In genomic region chr13:29482504-29482903, GRCh38 we compare ENCODE assay signal across 23 cellular contexts.
"Had no signal": no experiment of that assay in that cellular context is flagged by ENCODE, and none has a peak within 500 bp of the region (broad histone marks: within the 10 kb centered on the region; RNA-seq: fewer than 3 reads in every experiment).

No MANE protein-coding gene starts in this region.

- ATAC-seq: naive thymus-derived CD8-positive, alpha-beta T cell; right lobe of liver; stimulated activated memory B cell treated with anti-CD40 and anti-IgM and Interleukin-4, amounts not matched to agents 10 μg/mL and 1 μg/mL and 100 μg/mL, for 72 hours; stimulated activated naive CD8-positive, alpha-beta T cell treated with anti-CD3 and anti-CD28 coated beads, Interleukin-15, amount 100 ng/mL, for 72 hours had no signal

- H3K4me2 ChIP-seq: neural progenitor cell, smooth muscle cell had no signal

- H3K9ac ChIP-seq: neural progenitor cell had no signal

- H3K4me1 ChIP-seq: right lobe of liver, tibial nerve, upper lobe of left lung, vagina had no signal

- H2AFZ ChIP-seq: neural progenitor cell had no signal

- H3K4me3 ChIP-seq: left ventricle myocardium inferior, lung, neural progenitor cell, ovary, right atrium auricular region, right lobe of liver, smooth muscle cell, tibial nerve, upper lobe of left lung, vagina had no signal

- H3K36me3 ChIP-seq: neural progenitor cell, neutrophil, ovary, right atrium auricular region, right lobe of liver, tibial nerve, upper lobe of left lung, vagina had no signal

- DNase-seq: hypothalamus; immature natural killer cell; midbrain; naive thymus-derived CD8-positive, alpha-beta T cell; occipital lobe; ovary; right lobe of liver; stimulated activated CD4-positive, alpha-beta T cell treated with anti-CD3 and anti-CD28 coated beads, Interleukin-1b, Interleukin-23, amount 100 ng/mL, for 48 hours; stimulated activated CD4-positive, alpha-beta T cell treated with anti-CD3 and anti-CD28 coated beads, Interleukin-2, amount 100 ng/mL, for 48 hours; stimulated activated CD4-positive, alpha-beta T cell treated with anti-CD3 and anti-CD28 coated beads, Interleukin-4, amount 100 ng/mL, for 4 hours; stimulated activated CD8-positive, alpha-beta memory T cell treated with anti-CD3 and anti-CD28 coated beads, Interleukin-4, amount 100 ng/mL, for 48 hours; stimulated activated naive CD4-positive, alpha-beta T cell treated with Interleukin-2 at 50 U/mL for 16 hours; stimulated activated naive CD8-positive, alpha-beta T cell treated with anti-CD3 and anti-CD28 coated beads, Interleukin-15, amount 100 ng/mL, for 72 hours had no signal

- H3K9me3 ChIP-seq: left ventricle myocardium inferior, neutrophil, ovary, right atrium auricular region, right lobe of liver, tibial nerve, upper lobe of left lung, vagina had no signal

- H3K27ac ChIP-seq: neural progenitor cell, neutrophil, ovary, right atrium auricular region, right lobe of liver, tibial nerve, upper lobe of left lung, vagina had no signal

- H3K27me3 ChIP-seq: neural progenitor cell, ovary, right atrium auricular region, right lobe of liver, tibial nerve, upper lobe of left lung, vagina had no signal
